Comparison of ENCODE assay signal across 8 cellular contexts in genomic region chr6:132512342-132512637, GRCh38. TPM values are rescaled to one million over a fixed set of nuclear protein-coding genes. Genes with fewer than 3 reads are reported as not detected.
DNase-seq lines count a peak whose midpoint lies in the region; ATAC-seq and TF ChIP-seq lines count a peak whose summit lies in the region.

No MANE protein-coding gene starts in this region.

- TF ChIP-seq EP300 in neural cell (conservative IDR thresholded peaks at IDR 0.05; ENCODE audit: poor library complexity, severe bottlenecking): no peak

- H3K27ac ChIP-seq in C4-2B (peak overlapping the region; percentile 74), duodenal mucosa (ENCODE audit: low read depth, low read length) (peak overlapping the region; percentile 81), neural cell (ENCODE audit: low read length) (no peak overlapping the region)

- H3K9ac ChIP-seq in NT2/D1 (ENCODE audit: insufficient read length, low read depth) (peak overlapping the region; percentile 82), duodenal mucosa (ENCODE audit: low read depth in 1 of 2, low read length in 2 of 2) (peak overlapping the region; percentile 84), neural cell (ENCODE audit: low read length) (peak overlapping the region; percentile 84)

- ATAC-seq in HG02852 (IDR thresholded peaks at IDR 0.05; ENCODE audit: unreplicated experiment): no peak

- H3K79me2 ChIP-seq in neural cell (replicated peaks; ENCODE audit: insufficient read depth, low read length): peaks cover 46% of the 10 kb centered on the region

- no peaks in the 10 kb centered on the region for H4K20me1 ChIP-seq in neural cell (ENCODE audit: insufficient read depth)

- no peaks in the 10 kb centered on the region for H3K9me2 ChIP-seq in neural cell (ENCODE audit: insufficient read depth, low read length)

- H3K27me3 ChIP-seq in NT2/D1 (ENCODE audit: insufficient read depth, insufficient read length) (peaks cover 10% of the 10 kb centered on the region), duodenal mucosa (ENCODE audit: control insufficient read depth in 1 of 2, insufficient read depth in 2 of 2, low read length in 2 of 2) (no peaks in the 10 kb centered on the region), neural cell (ENCODE audit: insufficient read depth, low read depth, low read length) (no peaks in the 10 kb centered on the region)

- H3K9me3 ChIP-seq in NT2/D1 (ENCODE audit: insufficient read depth, low read length) (no peaks in the 10 kb centered on the region), duodenal mucosa (ENCODE audit: control insufficient read depth in 1 of 2, low read length in 2 of 2) (no peaks in the 10 kb centered on the region), neural cell (ENCODE audit: low read length) (no peaks in the 10 kb centered on the region)

- no peaks in the 10 kb centered on the region for H3F3A ChIP-seq in neural cell (ENCODE audit: insufficient read depth, low read length, poor library complexity, severe bottlenecking)

- H3K4me3 ChIP-seq in NT2/D1 (ENCODE audit: insufficient read length, low read depth): peak overlapping the region; percentile 77
- H3K4me3 ChIP-seq in duodenal mucosa (ENCODE audit: low read depth in 1 of 2, low read length in 2 of 2): peak overlapping the region; percentile 90 to 94
- H3K4me3 ChIP-seq in neural cell (ENCODE audit: low read length): peak overlapping the region; percentile 85

- H3K4me1 ChIP-seq in NT2/D1 (ENCODE audit: insufficient read depth, insufficient read length): no peaks in the 10 kb centered on the region
- H3K4me1 ChIP-seq in duodenal mucosa (ENCODE audit: control insufficient read depth in 1 of 2, insufficient read depth in 2 of 2, low read length in 2 of 2): peaks cover 34 to 35% of the 10 kb centered on the region in 2 donors

- peaks cover 12% of the 10 kb centered on the region for H3K36me3 ChIP-seq in NT2/D1 (ENCODE audit: insufficient read depth, insufficient read length, low read length)
- H3K36me3 ChIP-seq in duodenal mucosa (ENCODE audit: control insufficient read depth in 1 of 2, insufficient read depth in 2 of 2, low read length in 2 of 2): no peaks in the 10 kb centered on the region
- no peaks in the 10 kb centered on the region for H3K36me3 ChIP-seq in neural cell (ENCODE audit: insufficient read depth, low read length)

- no peak for DNase-seq in NT2/D1 (ENCODE audit: low read depth, low spot score)
- DNase-seq in NCI-H1092 (lab: John Stamatoyannopoulos, UW): no peak
- no peak for DNase-seq in kidney glomerular epithelial cell (lab: John Stamatoyannopoulos, UW)
- DNase-seq in NCI-H226: no peak

- no peak for TF ChIP-seq CTCF in C4-2B (conservative IDR thresholded peaks at IDR 0.05)
- TF ChIP-seq CTCF in neural cell (IDR thresholded peaks at IDR 0.05; ENCODE audit: poor library complexity, severe bottlenecking): no peak

- H3K4me2 ChIP-seq in neural cell (ENCODE audit: low read length): peak overlapping the region; percentile 76

- H2AFZ ChIP-seq in neural cell (ENCODE audit: low read depth, low read length): no peak overlapping the region

- TF ChIP-seq RAD21 in neural cell (conservative IDR thresholded peaks at IDR 0.05): no peak

TF ChIP-seq in neural cell, 6 proteins besides CTCF, POLR2A, EP300 and RAD21:
- TF ChIP-seq REST (IDR thresholded peaks at IDR 0.05; ENCODE audit: borderline replicate concordance) (no peak), MXI1 (conservative IDR thresholded peaks at IDR 0.05; ENCODE audit: poor library complexity, severe bottlenecking) (no peak), EZH2 (IDR thresholded peaks at IDR 0.05; ENCODE audit: borderline replicate concordance, insufficient read depth, low read length, poor library complexity, severe bottlenecking) (no peak), TAF1 (IDR thresholded peaks at IDR 0.05; ENCODE audit: low read depth) (no peak), POLR2AphosphoS5 (IDR thresholded peaks at IDR 0.05) (no peak), SMC3 (conservative IDR thresholded peaks at IDR 0.05; ENCODE audit: poor library complexity) (no peak)

RNA-seq across cellular contexts. Expression of gene STX7, which starts 0.6 kb away (rescaled TPM):
- 79.5 and 80.6 TPM in 2 replicates for polyA plus RNA-seq in neural cell
- polyA minus RNA-seq in neural cell: 102 and 138 TPM in 2 replicates

RNA-seq across cellular contexts. Expression of gene TAAR9, which starts 25.8 kb away (rescaled TPM):
- not detected in 2 replicates for polyA plus RNA-seq in neural cell
- polyA minus RNA-seq in neural cell: not detected in 2 replicates

RNA-seq across cellular contexts. Expression of gene TAAR8, which starts 40.2 kb away (rescaled TPM):
- polyA plus RNA-seq in neural cell: not detected in 2 replicates
- not detected in 2 replicates for polyA minus RNA-seq in neural cell

RNA-seq across cellular contexts. Expression of gene TAAR6, which starts 57.8 kb away (rescaled TPM):
- not detected in 2 replicates for polyA plus RNA-seq in neural cell
- polyA minus RNA-seq in neural cell: not detected in 2 replicates
